ENCODE assay signal across 8 cellular contexts in genomic region chr3:15860014-15860934, GRCh38.
DNase-seq lines count a peak whose midpoint lies in the region; ATAC-seq and TF ChIP-seq lines count a peak whose summit lies in the region.

No MANE protein-coding gene starts in this region.

- H3F3A ChIP-seq in neural cell (ENCODE audit: insufficient read depth, low read length, poor library complexity, severe bottlenecking) = no peaks in the 10 kb centered on the region

- POLR2A ChIA-PET in CD4-positive, alpha-beta T cell (lab: Charles Lee) = interaction anchor here (0.6 to 0.8 kb wide), 2 partner anchors 236 to 654 kb away, joined by 3 read pairs; partner anchors contain the start of gene CAPN7

- TF ChIP-seq EP300 in neural cell (conservative IDR thresholded peaks at IDR 0.05; ENCODE audit: poor library complexity, severe bottlenecking) = no peak

- peaks cover 9% of the 10 kb centered on the region for H3K36me3 Mint-ChIP-seq in CD4-positive, alpha-beta T cell (ENCODE audit: low read depth)
- peaks cover 4 to 9% of the 10 kb centered on the region in 2 donors for H3K36me3 Mint-ChIP-seq in activated T-cell treated with anti-CD3 and anti-CD28 coated beads, Interleukin-2, amount 50 U/mL, for 72 hours (ENCODE audit: insufficient read depth in 2 of 2)
- H3K36me3 Mint-ChIP-seq in type B pancreatic cell = peaks cover 14% of the 10 kb centered on the region

- CTCF ChIA-PET in CD4-positive, alpha-beta T cell (lab: Charles Lee) = no interaction called here

- peak overlapping the region; percentile 86 for H3K4me3 Mint-ChIP-seq in CD4-positive, alpha-beta T cell
- H3K4me3 Mint-ChIP-seq in activated T-cell treated with anti-CD3 and anti-CD28 coated beads, Interleukin-2, amount 50 U/mL, for 72 hours = peak overlapping the region; percentile 88 to 90
- peak overlapping the region; percentile 95 for H3K4me3 Mint-ChIP-seq in type B pancreatic cell

- H3K27me3 Mint-ChIP-seq in CD4-positive, alpha-beta T cell = no peaks in the 10 kb centered on the region
- no peaks in the 10 kb centered on the region for H3K27me3 Mint-ChIP-seq in activated T-cell treated with anti-CD3 and anti-CD28 coated beads, Interleukin-2, amount 50 U/mL, for 72 hours (ENCODE audit: low read depth)
- no peaks in the 10 kb centered on the region for H3K27me3 Mint-ChIP-seq in type B pancreatic cell

- no peaks in the 10 kb centered on the region for H3K27me3 ChIP-seq in CD4-positive, alpha-beta T cell (ENCODE audit: control insufficient read depth, insufficient read depth, low read length)
- no peaks in the 10 kb centered on the region for H3K27me3 ChIP-seq in neural cell (ENCODE audit: insufficient read depth, low read depth, low read length)

- DNase-seq in CD4-positive, alpha-beta T cell = no peak
- DNase-seq in NCI-H510A treated with DMSO at 0.1 percent for 48 hours (lab: John Stamatoyannopoulos, UW) (peak; percentile 60), foreskin fibroblast (peak; percentile 38 to 78), type B pancreatic cell (ENCODE audit: extremely low spot score, unreplicated experiment) (peak; percentile 79)
- DNase-seq in activated T-cell treated with anti-CD3 and anti-CD28 coated beads, Interleukin-2, amount 50 U/mL, for 72 hours = peak; percentile 15 to 71

- ATAC-seq in CD4-positive, alpha-beta T cell (ENCODE audit: poor library complexity) = peak; percentile 62
- peak; percentile 46 for ATAC-seq in GM19043 (IDR thresholded peaks at IDR 0.05; ENCODE audit: low read depth, unreplicated experiment)
- peak; percentile 53 for ATAC-seq in HG03135 (IDR thresholded peaks at IDR 0.05; ENCODE audit: unreplicated experiment)
- peak; percentile 72 to 75 for ATAC-seq in activated T-cell treated with anti-CD3 and anti-CD28 coated beads, Interleukin-2, amount 50 U/mL, for 72 hours (replicated peaks in 1 of 2)

- H3K9ac ChIP-seq in neural cell (ENCODE audit: low read length) = peak overlapping the region; percentile 72

- H3K9me2 ChIP-seq in neural cell (ENCODE audit: insufficient read depth, low read length) = no peaks in the 10 kb centered on the region

- H3K9me3 ChIP-seq in CD4-positive, alpha-beta T cell (ENCODE audit: control insufficient read depth, low read length) = no peaks in the 10 kb centered on the region
- no peaks in the 10 kb centered on the region for H3K9me3 ChIP-seq in neural cell (ENCODE audit: low read length)

- no peaks in the 10 kb centered on the region for H3K9me3 Mint-ChIP-seq in CD4-positive, alpha-beta T cell
- H3K9me3 Mint-ChIP-seq in activated T-cell treated with anti-CD3 and anti-CD28 coated beads, Interleukin-2, amount 50 U/mL, for 72 hours = peaks cover 0 to 3% of the 10 kb centered on the region in 2 donors
- peaks cover 4% of the 10 kb centered on the region for H3K9me3 Mint-ChIP-seq in type B pancreatic cell

- no peak for TF ChIP-seq RAD21 in neural cell (conservative IDR thresholded peaks at IDR 0.05)

- H3K36me3 ChIP-seq in neural cell (ENCODE audit: insufficient read depth, low read length) = no peaks in the 10 kb centered on the region

- TF ChIP-seq CTCF in CD4-positive, alpha-beta T cell (IDR thresholded peaks at IDR 0.05) = no peak
- TF ChIP-seq CTCF in foreskin fibroblast (IDR thresholded peaks at IDR 0.05; ENCODE audit: low read depth, low read length) = no peak
- TF ChIP-seq CTCF in neural cell (IDR thresholded peaks at IDR 0.05; ENCODE audit: poor library complexity, severe bottlenecking) = no peak
- no peak for TF ChIP-seq CTCF in type B pancreatic cell (conservative IDR thresholded peaks at IDR 0.05)

- H3K79me2 ChIP-seq in neural cell (replicated peaks; ENCODE audit: insufficient read depth, low read length) = peaks cover 24% of the 10 kb centered on the region

- H2AFZ ChIP-seq in neural cell (ENCODE audit: low read depth, low read length) = peak overlapping the region; percentile 69

- no peak overlapping the region for H3K27ac ChIP-seq in CD4-positive, alpha-beta T cell (ENCODE audit: low read depth, low read length)
- H3K27ac ChIP-seq in neural cell (ENCODE audit: low read length) = peak overlapping the region; percentile 73

- H3K4me3 ChIP-seq in foreskin fibroblast (ENCODE audit: low read depth in 1 of 2, low read length in 2 of 2) = peak overlapping the region; percentile 78 to 79
- peak overlapping the region; percentile 98 for H3K4me3 ChIP-seq in neural cell (ENCODE audit: low read length)

- H3K4me1 Mint-ChIP-seq in CD4-positive, alpha-beta T cell (ENCODE audit: low read depth) = peaks cover 37% of the 10 kb centered on the region
- H3K4me1 Mint-ChIP-seq in activated T-cell treated with anti-CD3 and anti-CD28 coated beads, Interleukin-2, amount 50 U/mL, for 72 hours (ENCODE audit: low read depth) = peaks cover 35% of the 10 kb centered on the region
- peaks cover 16% of the 10 kb centered on the region for H3K4me1 Mint-ChIP-seq in type B pancreatic cell (ENCODE audit: unreplicated experiment)

- intact Hi-C loops in CD4-positive, alpha-beta T cell (cut with DNase I, micrococcal nuclease) = no loop called here

- peak overlapping the region; percentile 93 for H3K27ac Mint-ChIP-seq in CD4-positive, alpha-beta T cell
- H3K27ac Mint-ChIP-seq in activated T-cell treated with anti-CD3 and anti-CD28 coated beads, Interleukin-2, amount 50 U/mL, for 72 hours = peak overlapping the region; percentile 82
- peak overlapping the region; percentile 54 for H3K27ac Mint-ChIP-seq in type B pancreatic cell

- no peaks in the 10 kb centered on the region for H4K20me1 ChIP-seq in neural cell (ENCODE audit: insufficient read depth)

- H3K4me2 ChIP-seq in neural cell (ENCODE audit: low read length) = peak overlapping the region; percentile 82

TF ChIP-seq in neural cell, 6 proteins besides CTCF, POLR2A, EP300 and RAD21:
- peak; percentile 86 for TF ChIP-seq MXI1 (conservative IDR thresholded peaks at IDR 0.05; ENCODE audit: poor library complexity, severe bottlenecking)
- TF ChIP-seq POLR2AphosphoS5 (IDR thresholded peaks at IDR 0.05) = no peak
- TF ChIP-seq SMC3 (conservative IDR thresholded peaks at IDR 0.05; ENCODE audit: poor library complexity) = no peak
- TF ChIP-seq, protein P1, sequence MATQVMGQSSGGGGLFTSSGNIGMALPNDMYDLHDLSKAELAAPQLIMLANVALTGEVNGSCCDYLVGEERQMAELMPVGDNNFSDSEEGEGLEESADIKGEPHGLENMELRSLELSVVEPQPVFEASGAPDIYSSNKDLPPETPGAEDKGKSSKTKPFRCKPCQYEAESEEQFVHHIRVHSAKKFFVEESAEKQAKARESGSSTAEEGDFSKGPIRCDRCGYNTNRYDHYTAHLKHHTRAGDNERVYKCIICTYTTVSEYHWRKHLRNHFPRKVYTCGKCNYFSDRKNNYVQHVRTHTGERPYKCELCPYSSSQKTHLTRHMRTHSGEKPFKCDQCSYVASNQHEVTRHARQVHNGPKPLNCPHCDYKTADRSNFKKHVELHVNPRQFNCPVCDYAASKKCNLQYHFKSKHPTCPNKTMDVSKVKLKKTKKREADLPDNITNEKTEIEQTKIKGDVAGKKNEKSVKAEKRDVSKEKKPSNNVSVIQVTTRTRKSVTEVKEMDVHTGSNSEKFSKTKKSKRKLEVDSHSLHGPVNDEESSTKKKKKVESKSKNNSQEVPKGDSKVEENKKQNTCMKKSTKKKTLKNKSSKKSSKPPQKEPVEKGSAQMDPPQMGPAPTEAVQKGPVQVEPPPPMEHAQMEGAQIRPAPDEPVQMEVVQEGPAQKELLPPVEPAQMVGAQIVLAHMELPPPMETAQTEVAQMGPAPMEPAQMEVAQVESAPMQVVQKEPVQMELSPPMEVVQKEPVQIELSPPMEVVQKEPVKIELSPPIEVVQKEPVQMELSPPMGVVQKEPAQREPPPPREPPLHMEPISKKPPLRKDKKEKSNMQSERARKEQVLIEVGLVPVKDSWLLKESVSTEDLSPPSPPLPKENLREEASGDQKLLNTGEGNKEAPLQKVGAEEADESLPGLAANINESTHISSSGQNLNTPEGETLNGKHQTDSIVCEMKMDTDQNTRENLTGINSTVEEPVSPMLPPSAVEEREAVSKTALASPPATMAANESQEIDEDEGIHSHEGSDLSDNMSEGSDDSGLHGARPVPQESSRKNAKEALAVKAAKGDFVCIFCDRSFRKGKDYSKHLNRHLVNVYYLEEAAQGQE (IDR thresholded peaks at IDR 0.05; ENCODE audit: borderline replicate concordance) = peak; percentile 28

Comparison
In these comparisons a context has a peak if more than half of its experiments do, and no peak if none do; other contexts are left out.
1. DNase-seq: peak in NCI-H510A treated with DMSO at 0.1 percent for 48 hours (single experiment), activated T-cell treated with anti-CD3 and anti-CD28 coated beads, Interleukin-2, amount 50 U/mL, for 72 hours (2 of 2), foreskin fibroblast (2 of 2) and type B pancreatic cell (single experiment); none in CD4-positive, alpha-beta T cell (0 of 10).
2. Peak in every context shown above with its lines, with median percentiles within 50 percentile points of each other: ATAC-seq, H3K27ac Mint-ChIP-seq and H3K4me3 Mint-ChIP-seq.